In the genomic region with DNA sequence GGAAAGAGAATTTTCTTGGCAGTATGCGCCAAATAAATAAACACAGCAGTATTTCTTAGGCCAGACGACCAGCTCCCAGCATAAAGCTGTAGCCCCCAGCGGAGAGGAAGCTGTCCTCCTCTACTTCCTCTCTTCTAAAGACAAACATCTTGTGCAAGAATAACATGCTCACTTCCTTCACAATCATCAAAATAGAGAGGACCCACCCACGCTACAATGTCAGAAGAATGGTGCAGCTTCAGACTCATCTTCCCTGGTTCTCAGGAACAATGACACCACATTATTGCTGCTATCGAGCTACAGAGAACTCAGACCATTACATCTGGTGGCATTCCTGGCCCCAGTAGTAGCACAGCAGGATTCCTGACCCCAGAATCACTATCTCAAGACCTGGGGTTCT, we compare ENCODE assay signal across 9 cellular contexts. TPM values are rescaled to one million over a fixed set of nuclear protein-coding genes. Genes with fewer than 3 reads are reported as not detected.
DNase-seq lines count a peak whose midpoint lies in the region; ATAC-seq and TF ChIP-seq lines count a peak whose summit lies in the region.
"Had no signal": no experiment of that assay in that cellular context is flagged by ENCODE, and none has a peak within 500 bp of the region (broad histone marks: within the 10 kb centered on the region; RNA-seq: fewer than 3 reads in every experiment).

No MANE protein-coding gene starts in this region.

- no peaks in the 10 kb centered on the region for H3K27me3 Mint-ChIP-seq in stimulated activated naive CD8-positive, alpha-beta T cell treated with anti-CD3 and anti-CD28 coated beads, Interleukin-15, amount 100 ng/mL, for 72 hours
- H3K27me3 Mint-ChIP-seq in GM23338 (ENCODE audit: insufficient read depth, low read depth, poor library complexity): peaks cover 5% of the 10 kb centered on the region

- POLR2A ChIA-PET in A673 (lab: Charles Lee; ENCODE audit: low non-redundant PET): no interaction called here

- peak overlapping the region; percentile 64 to 78 for H3K4me3 Mint-ChIP-seq in stimulated activated naive CD8-positive, alpha-beta T cell treated with anti-CD3 and anti-CD28 coated beads, Interleukin-15, amount 100 ng/mL, for 72 hours
- H3K4me3 Mint-ChIP-seq in GM23338: no peak overlapping the region

- no peaks in the 10 kb centered on the region; the same call in 2 of the 3 replicates for H3K36me3 Mint-ChIP-seq in GM23338 (ENCODE audit: low read depth)

- CTCF ChIA-PET in A673 (lab: Charles Lee): no interaction called here

- peak; percentile 74 for ATAC-seq in stimulated activated naive CD8-positive, alpha-beta T cell treated with anti-CD3 and anti-CD28 coated beads, Interleukin-15, amount 100 ng/mL, for 72 hours
- no peak for ATAC-seq in GM23338

- H2AFZ ChIP-seq in mesenchymal stem cell (ENCODE audit: low read depth, low read length) (no peak overlapping the region), GM23338 (no peak overlapping the region)

- H3K4me2 ChIP-seq in mesenchymal stem cell (ENCODE audit: low read length, poor library complexity, severe bottlenecking) (no peak overlapping the region), GM23338 (no peak overlapping the region)

- TF ChIP-seq CTCF in A673 (conservative IDR thresholded peaks at IDR 0.05; ENCODE audit: low read depth, low read length): no peak
- no peak for TF ChIP-seq CTCF in GM23338 (conservative IDR thresholded peaks at IDR 0.05; ENCODE audit: low read depth in 2 of 2)

- H2BK12ac ChIP-seq in mesenchymal stem cell (ENCODE audit: low read length in 2 of 2): peak overlapping the region in 1 of 2 experiments; percentile 69

- no peaks in the 10 kb centered on the region for H4K20me1 ChIP-seq in GM23338 (replicated peaks; ENCODE audit: insufficient read depth)

- no peak overlapping the region for H2BK5ac ChIP-seq in mesenchymal stem cell (ENCODE audit: low read depth, low read length, poor library complexity, severe bottlenecking)

- peak overlapping the region; percentile 33 for H4K8ac ChIP-seq in mesenchymal stem cell (ENCODE audit: low read length)

- peaks cover 60% of the 10 kb centered on the region for H3K4me1 Mint-ChIP-seq in stimulated activated naive CD8-positive, alpha-beta T cell treated with anti-CD3 and anti-CD28 coated beads, Interleukin-15, amount 100 ng/mL, for 72 hours
- peaks cover 14% of the 10 kb centered on the region for H3K4me1 Mint-ChIP-seq in GM23338

- intact Hi-C loops in A673 (cut with micrococcal nuclease; ENCODE audit: unreplicated experiment): no loop called here

- peak overlapping the region in 1 of 2 experiments; percentile 66 for H3K18ac ChIP-seq in mesenchymal stem cell (ENCODE audit: low read depth in 1 of 2, low read length in 2 of 2)

- no peaks in the 10 kb centered on the region for H3K27me3 ChIP-seq in mesenchymal stem cell (ENCODE audit: control insufficient read depth in 1 of 2, insufficient read depth in 1 of 2, low read length in 2 of 2)
- no peaks in the 10 kb centered on the region for H3K27me3 ChIP-seq in HAP-1 (ENCODE audit: low read depth)
- no peaks in the 10 kb centered on the region for H3K27me3 ChIP-seq in A673 (replicated peaks; ENCODE audit: insufficient read depth, low read depth, low read length, poor library complexity)
- H3K27me3 ChIP-seq in GM23338 (ENCODE audit: insufficient read depth): no peaks in the 10 kb centered on the region

- no peak overlapping the region for H2AK5ac ChIP-seq in mesenchymal stem cell (ENCODE audit: low read length, severe bottlenecking)

- no TSS peak for BruUV-seq in A673 (replicated peaks; lab: Mats Ljungman, UMichigan)

- peak overlapping the region; percentile 11 for H2BK120ac ChIP-seq in mesenchymal stem cell (ENCODE audit: low read depth, low read length)

- DNase-seq in amniotic epithelial cell (ENCODE audit: low read depth) (peak; percentile 12), mesenchymal stem cell (peak; percentile 77), HAP-1 (ENCODE audit: low spot score in 2 of 2) (no peak), A673 (ENCODE audit: low spot score) (no peak), GM23338 (ENCODE audit: low spot score) (no peak), H4 (ENCODE audit: low spot score) (no peak)
- DNase-seq in stimulated activated naive CD8-positive, alpha-beta T cell treated with anti-CD3 and anti-CD28 coated beads, Interleukin-15, amount 100 ng/mL, for 72 hours: peak in 1 of 2 donors; percentile 25

- H3K4me1 ChIP-seq in mesenchymal stem cell (ENCODE audit: control insufficient read depth, insufficient read depth, low read depth, low read length) (peaks cover 3% of the 10 kb centered on the region), HAP-1 (no peaks in the 10 kb centered on the region), A673 (ENCODE audit: insufficient read depth, low read length, poor library complexity, severe bottlenecking) (no peaks in the 10 kb centered on the region), GM23338 (ENCODE audit: insufficient read depth) (no peaks in the 10 kb centered on the region)

- no peaks in the 10 kb centered on the region for H3K79me2 ChIP-seq in GM23338 (replicated peaks; ENCODE audit: insufficient read depth)

- H2BK15ac ChIP-seq in mesenchymal stem cell (ENCODE audit: low read depth, poor library complexity, severe bottlenecking): no peak overlapping the region

- H4K91ac ChIP-seq in mesenchymal stem cell (ENCODE audit: low read length): no peak overlapping the region

- in situ Hi-C loops in HAP-1 (cut with MboI; ENCODE audit: low sequenced_read_pairs): no loop called here

- H3K14ac ChIP-seq in mesenchymal stem cell (ENCODE audit: low read length in 2 of 2): no peak overlapping the region

- peak overlapping the region; percentile 98 for H3K27ac Mint-ChIP-seq in stimulated activated naive CD8-positive, alpha-beta T cell treated with anti-CD3 and anti-CD28 coated beads, Interleukin-15, amount 100 ng/mL, for 72 hours
- H3K27ac Mint-ChIP-seq in GM23338: no peak overlapping the region; the same call in 1 of the 2 replicates

- no peak overlapping the region for H3K9ac ChIP-seq in mesenchymal stem cell (ENCODE audit: low read length)

- H3K9me3 ChIP-seq in mesenchymal stem cell (ENCODE audit: control insufficient read depth, low read length) (no peaks in the 10 kb centered on the region), HAP-1 (no peaks in the 10 kb centered on the region), A673 (ENCODE audit: low read depth, low read length, poor library complexity, severe bottlenecking) (no peaks in the 10 kb centered on the region)

- 24% methylated on average over 5 of the region's 5 CpGs for whole genome bisulfite sequencing in mesenchymal stem cell

- no peak overlapping the region for H3K23ac ChIP-seq in mesenchymal stem cell (ENCODE audit: low read length in 2 of 2)

- H3K27ac ChIP-seq in mesenchymal stem cell (ENCODE audit: low read length, poor library complexity, severe bottlenecking) (no peak overlapping the region), A673 (ENCODE audit: low read depth, low read length, poor library complexity, severe bottlenecking) (no peak overlapping the region), GM23338 (ENCODE audit: low read depth) (no peak overlapping the region)
- H3K27ac ChIP-seq: SK-N-MC had no signal

- no peak overlapping the region for H3K4me3 ChIP-seq in mesenchymal stem cell (ENCODE audit: insufficient read depth in 1 of 2, low read depth in 1 of 2, low read length in 2 of 2)
- H3K4me3 ChIP-seq in HAP-1: no peak overlapping the region
- no peak overlapping the region for H3K4me3 ChIP-seq in A673 (ENCODE audit: low read depth, low read length, poor library complexity, severe bottlenecking)
- H3K4me3 ChIP-seq in GM23338: no peak overlapping the region
- H3K4me3 ChIP-seq: SK-N-MC had no signal

- H3K36me3 ChIP-seq in mesenchymal stem cell (ENCODE audit: control insufficient read depth in 1 of 2, insufficient read depth in 2 of 2, low read depth in 1 of 2, low read length in 2 of 2): no peaks in the 10 kb centered on the region
- no peaks in the 10 kb centered on the region for H3K36me3 ChIP-seq in HAP-1 (replicated peaks)
- H3K36me3 ChIP-seq in A673 (ENCODE audit: insufficient read depth, low read length, poor library complexity, severe bottlenecking): no peaks in the 10 kb centered on the region
- no peaks in the 10 kb centered on the region for H3K36me3 ChIP-seq in GM23338 (ENCODE audit: insufficient read depth)

- H3K9me3 Mint-ChIP-seq in stimulated activated naive CD8-positive, alpha-beta T cell treated with anti-CD3 and anti-CD28 coated beads, Interleukin-15, amount 100 ng/mL, for 72 hours: peaks cover 5 to 8% of the 10 kb centered on the region in 2 donors
- H3K9me3 Mint-ChIP-seq in GM23338: no peaks in the 10 kb centered on the region; the same call in 2 of the 3 replicates

- H3K79me1 ChIP-seq in mesenchymal stem cell (replicated peaks; ENCODE audit: low read length, poor library complexity, severe bottlenecking): no peaks in the 10 kb centered on the region

- peak overlapping the region in 1 of 2 experiments; percentile 88 for H3K4ac ChIP-seq in mesenchymal stem cell (ENCODE audit: low read depth in 1 of 2, low read length in 2 of 2)

- H3F3A ChIP-seq in GM23338 (replicated peaks; ENCODE audit: low read depth): no peaks in the 10 kb centered on the region

- no peaks in the 10 kb centered on the region for H3K9me2 ChIP-seq in GM23338 (ENCODE audit: insufficient read depth)

TF ChIP-seq in PFSK-1, 5 proteins besides CTCF, POLR2A, EP300 and RAD21 (continues in another document):
- peak; percentile 43; the same call in 1 of the 2 replicates for TF ChIP-seq TAF1 (IDR thresholded peaks at IDR 0.05; ENCODE audit: borderline replicate concordance, insufficient read depth, low read length)

TF ChIP-seq in GM23338, 12 proteins besides CTCF, POLR2A, EP300 and RAD21 (continues in another document):
- no peak for TF ChIP-seq EZH2phosphoT487 (IDR thresholded peaks at IDR 0.05; ENCODE audit: unreplicated experiment)
- TF ChIP-seq EZH2 (IDR thresholded peaks at IDR 0.05; ENCODE audit: low read depth, unreplicated experiment): no peak
- no peak for TF ChIP-seq STAT1 (IDR thresholded peaks at IDR 0.05; ENCODE audit: unreplicated experiment)

RNA-seq across cellular contexts. Expression of gene VWF, which starts 16.6 kb away (rescaled TPM):
- 0.46 TPM for polyA plus RNA-seq in PFSK-1 (2012; ENCODE audit: insufficient read length, low read depth)
- 0.07 TPM for polyA plus RNA-seq in mesenchymal stem cell (2013, experiment 1 of 2)
- polyA plus RNA-seq in mesenchymal stem cell (2013, experiment 2 of 2): 0.12 TPM
- not detected in 2 replicates for total RNA-seq in A673 (2021)
- 0.31 and 0.56 TPM in 2 replicates for total RNA-seq in GM23338 (2014; rRNA removed; shearing (Covaris generic))
- polyA plus RNA-seq in GM23338 (2016; fragmentation: Nextera tagmentation; extraction: Ambion mirVana): 0.03 and 0.42 TPM in 2 replicates
- total RNA-seq in H4 (2014; rRNA removed; shearing (Covaris generic)): 0.08 and 0.23 TPM in 2 replicates

RNA-seq across cellular contexts. Expression of gene CD9, which starts 59.2 kb away (rescaled TPM):
- polyA plus RNA-seq in PFSK-1 (2012; ENCODE audit: insufficient read length, low read depth): 16.1 TPM
- polyA plus RNA-seq in mesenchymal stem cell (2013, experiment 1 of 2): 253 TPM
- polyA plus RNA-seq in mesenchymal stem cell (2013, experiment 2 of 2): 270 TPM
- total RNA-seq in A673 (2021): 2.8 TPM in 2 replicates
- 222 and 227 TPM in 2 replicates for total RNA-seq in GM23338 (2014; rRNA removed; shearing (Covaris generic))
- 250 and 251 TPM in 2 replicates for polyA plus RNA-seq in GM23338 (2016; fragmentation: Nextera tagmentation; extraction: Ambion mirVana)
- total RNA-seq in H4 (2014; rRNA removed; shearing (Covaris generic)): 86.6 and 133 TPM in 2 replicates

Comparison
In these comparisons a context has a peak if more than half of its experiments do, and no peak if none do; other contexts are left out.
1. DNase-seq: peak in amniotic epithelial cell (single experiment) and mesenchymal stem cell (single experiment); none in HAP-1 (0 of 2), A673 (single experiment), GM23338 (single experiment) and H4 (single experiment).
2. RNA of gene CD9, which starts 59.2 kb away (total RNA-seq): 222 to 227 TPM in GM23338 and 86.6 to 133 TPM in H4; 2.8 TPM in A673; every median in the first group is over 10 times any median in the second.